8 cellular contexts compared by ENCODE assay signal in the genomic region with DNA sequence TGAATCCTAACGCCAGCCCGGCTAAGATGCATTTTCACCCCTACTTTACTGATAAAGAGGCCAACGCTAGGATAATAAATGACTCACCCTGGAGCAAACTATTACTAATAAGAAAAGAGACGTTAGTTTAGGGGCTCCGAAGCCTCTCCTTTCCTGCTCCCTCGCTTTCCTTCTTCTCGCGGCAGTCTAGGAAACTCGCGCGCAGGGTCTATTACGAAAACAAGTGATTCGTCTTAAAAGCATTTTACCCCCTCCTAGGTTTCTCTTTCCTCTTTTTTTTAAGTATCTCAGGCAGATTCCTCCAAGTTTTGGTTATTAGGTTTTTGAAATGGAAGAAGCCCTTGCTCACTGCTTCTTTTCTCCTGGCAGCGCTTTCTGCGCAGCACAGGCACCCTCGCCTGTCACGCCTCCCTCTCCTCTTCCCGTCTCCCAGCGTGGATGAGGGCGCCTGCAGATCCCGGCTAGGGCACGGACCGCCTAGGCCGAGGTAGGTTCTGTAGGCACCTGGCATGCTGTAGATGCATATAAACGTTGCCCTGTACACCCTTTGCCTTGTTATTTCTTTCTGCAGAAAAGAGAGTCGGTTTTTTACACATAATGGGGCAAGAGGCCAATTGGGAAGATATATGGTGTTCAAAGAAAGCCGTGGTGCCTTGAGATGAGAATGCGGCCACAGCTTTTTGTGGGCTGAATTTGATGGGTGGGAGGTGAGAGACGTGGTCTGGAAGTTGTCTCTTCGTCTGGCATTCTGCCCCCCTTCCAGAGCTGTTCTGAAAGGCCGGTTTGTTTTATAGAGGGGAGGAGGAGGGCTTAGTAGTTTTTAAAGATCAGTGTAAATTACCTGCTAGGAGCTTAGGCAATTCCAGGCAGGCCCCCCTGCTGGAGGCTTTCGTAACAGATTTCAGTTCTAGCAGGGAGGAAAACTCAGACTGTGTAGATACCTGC. TPM values are rescaled to one million over a fixed set of nuclear protein-coding genes. Genes with fewer than 3 reads are reported as not detected.
DNase-seq lines count a peak whose midpoint lies in the region; ATAC-seq, FAIRE-seq and TF ChIP-seq lines count a peak whose summit lies in the region.

No MANE protein-coding gene starts in this region.

- H3K9me3 ChIP-seq in duodenal mucosa (ENCODE audit: control insufficient read depth in 1 of 2, low read length in 2 of 2) (no peaks in the 10 kb centered on the region), liver (ENCODE audit: control insufficient read depth in 4 of 4, low read length in 3 of 4) (no peaks in the 10 kb centered on the region), thoracic aorta (no peaks in the 10 kb centered on the region)

- no peak for DNase-seq in activated CD8-positive, alpha-beta memory T cell treated with anti-CD3 and anti-CD28 coated beads, Interleukin-2, amount 10 ng/mL, durations not matched to agents 7 days and 5 days
- no peak for DNase-seq in activated CD8-positive, alpha-beta memory T cell treated with anti-CD3 and anti-CD28 coated beads, Interleukin-2, amount 50 U/mL, for 48 hours
- DNase-seq in HTR-8/SVneo (ENCODE audit: insufficient read length, low spot score) (peak; percentile 36), RPMI8226 (peak; percentile 27), thoracic aorta (ENCODE audit: low spot score) (no peak), NK-92 (lab: John Stamatoyannopoulos, UW; ENCODE audit: unreplicated experiment) (no peak)

- H3K4me1 Mint-ChIP-seq in activated CD8-positive, alpha-beta memory T cell treated with anti-CD3 and anti-CD28 coated beads, Interleukin-2, amount 10 ng/mL, durations not matched to agents 7 days and 5 days: peaks cover 54% of the 10 kb centered on the region

- WGBS in liver: 11% methylated on average over 32 of the region's 32 CpGs

- peak overlapping the region; percentile 89 for H3K4me3 Mint-ChIP-seq in activated CD8-positive, alpha-beta memory T cell treated with anti-CD3 and anti-CD28 coated beads, Interleukin-2, amount 10 ng/mL, durations not matched to agents 7 days and 5 days

- H3K36me3 Mint-ChIP-seq in activated CD8-positive, alpha-beta memory T cell treated with anti-CD3 and anti-CD28 coated beads, Interleukin-2, amount 10 ng/mL, durations not matched to agents 7 days and 5 days: peaks cover 23% of the 10 kb centered on the region

- peaks cover 3 to 6% of the 10 kb centered on the region in 2 donors for H3K36me3 ChIP-seq in duodenal mucosa (ENCODE audit: control insufficient read depth in 1 of 2, insufficient read depth in 2 of 2, low read length in 2 of 2)
- H3K36me3 ChIP-seq in liver (ENCODE audit: control insufficient read depth in 4 of 4, insufficient read depth in 3 of 4, low read depth in 1 of 4, low read length in 3 of 4): no peaks in the 10 kb centered on the region
- H3K36me3 ChIP-seq in thoracic aorta: no peaks in the 10 kb centered on the region

- peak overlapping the region; percentile 91 to 92 for H3K9ac ChIP-seq in duodenal mucosa (ENCODE audit: low read depth in 1 of 2, low read length in 2 of 2)
- H3K9ac ChIP-seq in liver (ENCODE audit: low read depth in 1 of 2, low read length in 2 of 2): peak overlapping the region; percentile 3 to 47

- H3K27me3 Mint-ChIP-seq in activated CD8-positive, alpha-beta memory T cell treated with anti-CD3 and anti-CD28 coated beads, Interleukin-2, amount 10 ng/mL, durations not matched to agents 7 days and 5 days: no peaks in the 10 kb centered on the region

- TF ChIP-seq CTCF in liver (IDR thresholded peaks at IDR 0.05; ENCODE audit: low read depth, low read length, missing input control): no peak
- no peak for TF ChIP-seq CTCF in thoracic aorta (IDR thresholded peaks at IDR 0.05)

- H3K27me3 ChIP-seq in duodenal mucosa (ENCODE audit: control insufficient read depth in 1 of 2, insufficient read depth in 2 of 2, low read length in 2 of 2) (no peaks in the 10 kb centered on the region), liver (ENCODE audit: control insufficient read depth in 4 of 4, insufficient read depth in 4 of 4, low read length in 3 of 4) (no peaks in the 10 kb centered on the region), thoracic aorta (replicated peaks; ENCODE audit: insufficient read depth) (no peaks in the 10 kb centered on the region)

- no peak for FAIRE-seq in HTR-8/SVneo (lab: Jason Lieb, UNC)

- peak overlapping the region; percentile 72 for H3K27ac ChIP-seq in duodenal mucosa (ENCODE audit: low read depth, low read length)
- H3K27ac ChIP-seq in liver (ENCODE audit: low read depth in 1 of 2, low read length in 2 of 2): peak overlapping the region in 1 of 2 donors; percentile 37
- H3K27ac ChIP-seq in thoracic aorta: peak overlapping the region in 1 of 2 donors; percentile 52

- H3K4me3 ChIP-seq in duodenal mucosa (ENCODE audit: low read depth in 1 of 2, low read length in 2 of 2) (peak overlapping the region; percentile 84 to 89), liver (ENCODE audit: low read depth in 1 of 3, low read length in 3 of 3) (peak overlapping the region; percentile 53 to 74 (median 69)), thoracic aorta (peak overlapping the region; percentile 94)

- H3K27ac Mint-ChIP-seq in activated CD8-positive, alpha-beta memory T cell treated with anti-CD3 and anti-CD28 coated beads, Interleukin-2, amount 10 ng/mL, durations not matched to agents 7 days and 5 days: peak overlapping the region; percentile 87

- ATAC-seq in activated CD8-positive, alpha-beta memory T cell treated with anti-CD3 and anti-CD28 coated beads, Interleukin-2, amount 10 ng/mL, durations not matched to agents 7 days and 5 days: no peak
- no peak for ATAC-seq in thoracic aorta (ENCODE audit: insufficient number of reproducible peaks, low FRiP score, low read depth)

- CTCF ChIA-PET in activated CD8-positive, alpha-beta memory T cell treated with anti-CD3 and anti-CD28 coated beads, Interleukin-2, amount 10 ng/mL, durations not matched to agents 7 days and 5 days (lab: Charles Lee): interaction anchor here (0.7 to 12.6 kb wide), 9 partner anchors 14 to 1432 kb away, joined by 3 to 120 read pairs (median 6); a partner anchor contains a TSS

- no peak for TF ChIP-seq RAD21 in liver (IDR thresholded peaks at IDR 0.05)

- H3K4me1 ChIP-seq in duodenal mucosa (ENCODE audit: control insufficient read depth in 1 of 2, insufficient read depth in 2 of 2, low read length in 2 of 2) (peaks cover 25 to 29% of the 10 kb centered on the region in 2 donors), liver (ENCODE audit: control insufficient read depth in 4 of 4, insufficient read depth in 4 of 4, low read length in 3 of 4) (peaks cover 4 to 13% (median 13%) of the 10 kb centered on the region in 4 donors), thoracic aorta (ENCODE audit: control insufficient read depth in 1 of 2, low read depth in 2 of 2) (peaks cover 5 to 16% of the 10 kb centered on the region in 2 donors)

- H3K9me3 Mint-ChIP-seq in activated CD8-positive, alpha-beta memory T cell treated with anti-CD3 and anti-CD28 coated beads, Interleukin-2, amount 10 ng/mL, durations not matched to agents 7 days and 5 days (ENCODE audit: low read depth): no peaks in the 10 kb centered on the region

TF ChIP-seq in liver, 16 proteins besides CTCF, POLR2A, EP300 and RAD21 (continues in another document):
- no peak for TF ChIP-seq GABPA (IDR thresholded peaks at IDR 0.05 in 1 of 2, conservative IDR thresholded peaks at IDR 0.05 in 1 of 2)
- TF ChIP-seq RXRA (IDR thresholded peaks at IDR 0.05): no peak
- TF ChIP-seq, protein P1, sequence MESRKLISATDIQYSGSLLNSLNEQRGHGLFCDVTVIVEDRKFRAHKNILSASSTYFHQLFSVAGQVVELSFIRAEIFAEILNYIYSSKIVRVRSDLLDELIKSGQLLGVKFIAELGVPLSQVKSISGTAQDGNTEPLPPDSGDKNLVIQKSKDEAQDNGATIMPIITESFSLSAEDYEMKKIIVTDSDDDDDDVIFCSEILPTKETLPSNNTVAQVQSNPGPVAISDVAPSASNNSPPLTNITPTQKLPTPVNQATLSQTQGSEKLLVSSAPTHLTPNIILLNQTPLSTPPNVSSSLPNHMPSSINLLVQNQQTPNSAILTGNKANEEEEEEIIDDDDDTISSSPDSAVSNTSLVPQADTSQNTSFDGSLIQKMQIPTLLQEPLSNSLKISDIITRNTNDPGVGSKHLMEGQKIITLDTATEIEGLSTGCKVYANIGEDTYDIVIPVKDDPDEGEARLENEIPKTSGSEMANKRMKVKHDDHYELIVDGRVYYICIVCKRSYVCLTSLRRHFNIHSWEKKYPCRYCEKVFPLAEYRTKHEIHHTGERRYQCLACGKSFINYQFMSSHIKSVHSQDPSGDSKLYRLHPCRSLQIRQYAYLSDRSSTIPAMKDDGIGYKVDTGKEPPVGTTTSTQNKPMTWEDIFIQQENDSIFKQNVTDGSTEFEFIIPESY (IDR thresholded peaks at IDR 0.05): no peak
- TF ChIP-seq, protein P2, sequence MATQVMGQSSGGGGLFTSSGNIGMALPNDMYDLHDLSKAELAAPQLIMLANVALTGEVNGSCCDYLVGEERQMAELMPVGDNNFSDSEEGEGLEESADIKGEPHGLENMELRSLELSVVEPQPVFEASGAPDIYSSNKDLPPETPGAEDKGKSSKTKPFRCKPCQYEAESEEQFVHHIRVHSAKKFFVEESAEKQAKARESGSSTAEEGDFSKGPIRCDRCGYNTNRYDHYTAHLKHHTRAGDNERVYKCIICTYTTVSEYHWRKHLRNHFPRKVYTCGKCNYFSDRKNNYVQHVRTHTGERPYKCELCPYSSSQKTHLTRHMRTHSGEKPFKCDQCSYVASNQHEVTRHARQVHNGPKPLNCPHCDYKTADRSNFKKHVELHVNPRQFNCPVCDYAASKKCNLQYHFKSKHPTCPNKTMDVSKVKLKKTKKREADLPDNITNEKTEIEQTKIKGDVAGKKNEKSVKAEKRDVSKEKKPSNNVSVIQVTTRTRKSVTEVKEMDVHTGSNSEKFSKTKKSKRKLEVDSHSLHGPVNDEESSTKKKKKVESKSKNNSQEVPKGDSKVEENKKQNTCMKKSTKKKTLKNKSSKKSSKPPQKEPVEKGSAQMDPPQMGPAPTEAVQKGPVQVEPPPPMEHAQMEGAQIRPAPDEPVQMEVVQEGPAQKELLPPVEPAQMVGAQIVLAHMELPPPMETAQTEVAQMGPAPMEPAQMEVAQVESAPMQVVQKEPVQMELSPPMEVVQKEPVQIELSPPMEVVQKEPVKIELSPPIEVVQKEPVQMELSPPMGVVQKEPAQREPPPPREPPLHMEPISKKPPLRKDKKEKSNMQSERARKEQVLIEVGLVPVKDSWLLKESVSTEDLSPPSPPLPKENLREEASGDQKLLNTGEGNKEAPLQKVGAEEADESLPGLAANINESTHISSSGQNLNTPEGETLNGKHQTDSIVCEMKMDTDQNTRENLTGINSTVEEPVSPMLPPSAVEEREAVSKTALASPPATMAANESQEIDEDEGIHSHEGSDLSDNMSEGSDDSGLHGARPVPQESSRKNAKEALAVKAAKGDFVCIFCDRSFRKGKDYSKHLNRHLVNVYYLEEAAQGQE (IDR thresholded peaks at IDR 0.05): no peak
- TF ChIP-seq JUND (IDR thresholded peaks at IDR 0.05): no peak
- TF ChIP-seq YY1 (IDR thresholded peaks at IDR 0.05): no peak

RNA-seq across cellular contexts. Expression of a gene that starts 1.0 kb away (rescaled TPM):
- total RNA-seq in activated CD8-positive, alpha-beta memory T cell treated with anti-CD3 and anti-CD28 coated beads, Interleukin-2, amount 10 ng/mL, durations not matched to agents 7 days and 5 days: 10 to 100 TPM; 23.0 to 25.0 TPM
- total RNA-seq in liver: 1 to 10 TPM; 4.3 TPM
- polyA plus RNA-seq in liver: under 1 TPM; 0.82 to 0.92 TPM
- total RNA-seq in thoracic aorta: 10 to 100 TPM; 17.1 to 24.1 TPM

Comparison
In these comparisons a context has a peak if more than half of its experiments do, and no peak if none do; other contexts are left out.
1. DNase-seq: peak in HTR-8/SVneo (single experiment) and RPMI8226 (single experiment); none in activated CD8-positive, alpha-beta memory T cell treated with anti-CD3 and anti-CD28 coated beads, Interleukin-2, amount 10 ng/mL, durations not matched to agents 7 days and 5 days (single experiment), activated CD8-positive, alpha-beta memory T cell treated with anti-CD3 and anti-CD28 coated beads, Interleukin-2, amount 50 U/mL, for 48 hours (single experiment), thoracic aorta (single experiment) and NK-92 (single experiment).
2. Peak in every context shown above with its lines, with median percentiles within 50 percentile points of each other: H3K4me3 ChIP-seq.